Comparison of ENCODE assay signal across 23 cellular contexts in genomic region chr3:18660059-18660458, GRCh38.
A peak's percentile ranks its signal among the peaks of the same experiment; 100 is the strongest.
DNase-seq lines count a peak whose midpoint lies in the region; ATAC-seq, FAIRE-seq and TF ChIP-seq lines count a peak whose summit lies in the region.
"Had no signal": no experiment of that assay in that cellular context is flagged by ENCODE, and none has a peak within 500 bp of the region (broad histone marks: within the 10 kb centered on the region; RNA-seq: fewer than 3 reads in every experiment).

No MANE protein-coding gene starts in this region.

- H3K9me3 ChIP-seq in GM12878 (replicated peaks; ENCODE audit: control insufficient read depth, insufficient read depth, low read length) = no peaks in the 10 kb centered on the region
- H3K9me3 ChIP-seq: HAP-1 had no signal

- no peak for FAIRE-seq in GM12878 (lab: Jason Lieb, UNC)

- H3K79me2 ChIP-seq in GM12878 (ENCODE audit: control insufficient read depth, insufficient read depth, low read length) = no peaks in the 10 kb centered on the region

- peaks cover 11% of the 10 kb centered on the region for H3K9me3 Mint-ChIP-seq in activated CD4-positive, alpha-beta memory T cell treated with anti-CD3 and anti-CD28 coated beads for 36 hours
- peaks cover 15% of the 10 kb centered on the region for H3K9me3 Mint-ChIP-seq in activated CD4-positive, alpha-beta memory T cell treated with anti-CD3 and anti-CD28 coated beads, Interleukin-2, amount 10 ng/mL, durations not matched to agents 7 days and 5 days

- no peaks in the 10 kb centered on the region for H3K4me1 ChIP-seq in GM12878 (ENCODE audit: control insufficient read depth, insufficient read depth, low read length)
- H3K4me1 ChIP-seq: HAP-1 had no signal

- CTCF ChIA-PET in activated CD4-positive, alpha-beta memory T cell treated with anti-CD3 and anti-CD28 coated beads for 36 hours (lab: Charles Lee) = interaction anchor here (1.3 to 2.9 kb wide), 2 partner anchors 10 to 98 kb away, joined by 4 to 8 read pairs; no protein-coding TSS in a partner anchor
- CTCF ChIA-PET in activated CD4-positive, alpha-beta memory T cell treated with anti-CD3 and anti-CD28 coated beads, Interleukin-2, amount 10 ng/mL, durations not matched to agents 7 days and 5 days (lab: Charles Lee) = no interaction called here
- CTCF ChIA-PET in GM12878 (lab: Yijun Ruan, JAX) = interaction anchor here (0.7 to 0.9 kb wide), 2 partner anchors 14 to 98 kb away, joined by 3 read pairs; no protein-coding TSS in a partner anchor

- intact Hi-C loops in activated CD4-positive, alpha-beta memory T cell treated with anti-CD3 and anti-CD28 coated beads for 36 hours (cut with micrococcal nuclease) = loop anchor here (1.0 to 2.0 kb wide), 5 partner anchors 9 to 81 kb away; no protein-coding TSS in a partner anchor
- intact Hi-C loops in GM12878 (cut with micrococcal nuclease; ENCODE audit: unreplicated experiment) = no loop called here

- H3K27me3 ChIP-seq in GM12878 (replicated peaks in 1 of 2; ENCODE audit: control insufficient read depth in 2 of 2, insufficient read depth in 2 of 2, low read length in 1 of 2) = no peaks in the 10 kb centered on the region

- POLR2A ChIA-PET in activated CD4-positive, alpha-beta memory T cell treated with anti-CD3 and anti-CD28 coated beads for 36 hours (lab: Charles Lee) = interaction anchor here (1.8 to 2.4 kb wide), 2 partner anchors 9 to 14 kb away, joined by 6 to 10 read pairs; no protein-coding TSS in a partner anchor
- POLR2A ChIA-PET in activated CD4-positive, alpha-beta memory T cell treated with anti-CD3 and anti-CD28 coated beads, Interleukin-2, amount 10 ng/mL, durations not matched to agents 7 days and 5 days (lab: Charles Lee) = interaction anchor here (1.4 kb wide), 1 partner anchor 10 kb away, joined by 4 read pairs; no protein-coding TSS in a partner anchor
- POLR2A ChIA-PET in GM12878 (lab: Charles Lee) = no interaction called here

- peaks cover 20% of the 10 kb centered on the region for H3K36me3 Mint-ChIP-seq in activated CD4-positive, alpha-beta memory T cell treated with anti-CD3 and anti-CD28 coated beads for 36 hours
- H3K36me3 Mint-ChIP-seq in activated CD4-positive, alpha-beta memory T cell treated with anti-CD3 and anti-CD28 coated beads, Interleukin-2, amount 10 ng/mL, durations not matched to agents 7 days and 5 days (ENCODE audit: low read depth) = peaks cover 35% of the 10 kb centered on the region

- DNase-seq in activated CD4-positive, alpha-beta memory T cell treated with anti-CD3 and anti-CD28 coated beads for 36 hours = no peak
- no peak for DNase-seq in activated CD4-positive, alpha-beta memory T cell treated with anti-CD3 and anti-CD28 coated beads, Interleukin-2, amount 10 ng/mL, durations not matched to agents 7 days and 5 days
- DNase-seq in CD1c-positive myeloid dendritic cell (ENCODE audit: extremely low spot score) (peak; percentile 20), GM12878 (ENCODE audit: low read depth, low spot score) (no peak), HK-2 (ENCODE audit: unreplicated experiment) (no peak)
- DNase-seq: 8988T; CD4-positive, CD25-positive, alpha-beta regulatory T cell; COR-L47; DMS 273 treated with DMSO at 0.1 percent for 48 hours; DND-41; GM23248; NCI-H1417 treated with DMSO at 0.1 percent for 48 hours; NCI-H187 treated with DMSO at 0.1 percent for 48 hours; NCI-H2227 treated with DMSO at 0.1 percent for 48 hours; NCI-H510A treated with DMSO at 0.1 percent for 48 hours; PC-9 had no signal

- TF ChIP-seq RAD21 in GM12878 (IDR thresholded peaks at IDR 0.05; ENCODE audit: insufficient read depth, low read depth, low read length) = no peak

- no peak for TF ChIP-seq CTCF in GM12878 (IDR thresholded peaks at IDR 0.05 in 2 of 3, conservative IDR thresholded peaks at IDR 0.05 in 1 of 3; ENCODE audit: control insufficient read depth in 2 of 3, extremely low read depth in 1 of 3, insufficient read depth in 1 of 3, low read depth in 3 of 3, low read length in 3 of 3)

- RAD21 ChIA-PET in GM12878 (lab: Charles Lee; ENCODE audit: unreplicated experiment) = no interaction called here

- H3K4me1 Mint-ChIP-seq in activated CD4-positive, alpha-beta memory T cell treated with anti-CD3 and anti-CD28 coated beads for 36 hours (ENCODE audit: low read depth) = peaks cover 66% of the 10 kb centered on the region
- H3K4me1 Mint-ChIP-seq in activated CD4-positive, alpha-beta memory T cell treated with anti-CD3 and anti-CD28 coated beads, Interleukin-2, amount 10 ng/mL, durations not matched to agents 7 days and 5 days = peaks cover 55% of the 10 kb centered on the region
- H3K4me1 Mint-ChIP-seq: B cell had no signal

- H2AFZ ChIP-seq in GM12878 (ENCODE audit: control insufficient read depth, low read depth, low read length) = no peak overlapping the region
- H2AFZ ChIP-seq: GM23248, PC-9 had no signal

- no peak overlapping the region for H3K4me3 Mint-ChIP-seq in activated CD4-positive, alpha-beta memory T cell treated with anti-CD3 and anti-CD28 coated beads for 36 hours
- no peak overlapping the region for H3K4me3 Mint-ChIP-seq in activated CD4-positive, alpha-beta memory T cell treated with anti-CD3 and anti-CD28 coated beads, Interleukin-2, amount 10 ng/mL, durations not matched to agents 7 days and 5 days
- H3K4me3 Mint-ChIP-seq: B cell; CD4-positive, CD25-positive, alpha-beta regulatory T cell had no signal

- H4K20me1 ChIP-seq in GM12878 (ENCODE audit: control insufficient read depth, insufficient read depth) = no peaks in the 10 kb centered on the region

- no peak for TF ChIP-seq EP300 in GM12878 (IDR thresholded peaks at IDR 0.05; ENCODE audit: borderline replicate concordance in 1 of 2, control insufficient read depth in 1 of 2, low read depth in 2 of 2, low read length in 2 of 2)

- H3K36me3 ChIP-seq in GM12878 (ENCODE audit: control insufficient read depth in 2 of 2, insufficient read depth in 2 of 2, low read length in 1 of 2) = no peaks in the 10 kb centered on the region
- H3K36me3 ChIP-seq: HAP-1 had no signal

- ATAC-seq in HG03378 (IDR thresholded peaks at IDR 0.05; ENCODE audit: unreplicated experiment) = peak; percentile 50
- no peak for ATAC-seq in GM12878
- no peak for ATAC-seq in HG03159 (IDR thresholded peaks at IDR 0.05; ENCODE audit: unreplicated experiment)
- ATAC-seq in HG03196 (IDR thresholded peaks at IDR 0.05; ENCODE audit: unreplicated experiment) = no peak

- H3K4me3 ChIP-seq in GM12878 = no peak overlapping the region
- H3K4me3 ChIP-seq: GM23248, HAP-1, PC-9 had no signal

- no TSS peak for BruUV-seq in GM12878 (replicated peaks; lab: Mats Ljungman, UMichigan)

- SMC1A ChIA-PET in GM12878 (lab: Charles Lee; ENCODE audit: uncharacterized antibody, unreplicated experiment) = interaction anchor here (0.6 to 1.4 kb wide), 3 partner anchors 9 to 16 kb away, joined by 3 to 4 read pairs (median 3); no protein-coding TSS in a partner anchor

- H3K4me2 ChIP-seq in GM12878 (ENCODE audit: control insufficient read depth, insufficient read depth) = no peak overlapping the region
- H3K4me2 ChIP-seq: PC-9 had no signal

- H3K27me3 Mint-ChIP-seq in activated CD4-positive, alpha-beta memory T cell treated with anti-CD3 and anti-CD28 coated beads for 36 hours = no peaks in the 10 kb centered on the region
- no peaks in the 10 kb centered on the region for H3K27me3 Mint-ChIP-seq in activated CD4-positive, alpha-beta memory T cell treated with anti-CD3 and anti-CD28 coated beads, Interleukin-2, amount 10 ng/mL, durations not matched to agents 7 days and 5 days
- H3K27me3 Mint-ChIP-seq: B cell had no signal

- no peak for TF ChIP-seq POLR2A in GM12878 (IDR thresholded peaks at IDR 0.05; ENCODE audit: low read depth, low read length)

- peak overlapping the region; percentile 78 for H3K27ac Mint-ChIP-seq in activated CD4-positive, alpha-beta memory T cell treated with anti-CD3 and anti-CD28 coated beads for 36 hours
- H3K27ac Mint-ChIP-seq in activated CD4-positive, alpha-beta memory T cell treated with anti-CD3 and anti-CD28 coated beads, Interleukin-2, amount 10 ng/mL, durations not matched to agents 7 days and 5 days = no peak overlapping the region
- H3K27ac Mint-ChIP-seq: B cell had no signal

- H3K9ac ChIP-seq in GM12878 (ENCODE audit: control insufficient read depth, insufficient read depth, low read length) = no peak overlapping the region
- H3K9ac ChIP-seq: GM23248 had no signal

- in situ Hi-C loops in GM12878 (cut with MboI) = no loop called here

- H3K27ac ChIP-seq in GM12878 (ENCODE audit: control insufficient read depth, insufficient read depth) = no peak overlapping the region
- H3K27ac ChIP-seq: GM23248, HL-60, PC-9, RWPE1 had no signal

TF ChIP-seq in GM12878, 131 proteins besides CTCF, POLR2A, EP300 and RAD21:
- TF ChIP-seq SMARCA5 (IDR thresholded peaks at IDR 0.05) = no peak
- TF ChIP-seq DPF2 (IDR thresholded peaks at IDR 0.05) = no peak
- TF ChIP-seq JUNB (IDR thresholded peaks at IDR 0.05) = peak; percentile 38
